8 cellular contexts compared by ENCODE assay signal in genomic region chr16:89864421-89864820, GRCh38. TPM values are rescaled to one million over a fixed set of nuclear protein-coding genes. Genes with fewer than 3 reads are reported as not detected.
DNase-seq lines count a peak whose midpoint lies in the region; ATAC-seq and TF ChIP-seq lines count a peak whose summit lies in the region.

No MANE protein-coding gene starts in this region.

- H3K27me3 ChIP-seq in left lung = no peaks in the 10 kb centered on the region

- no peak overlapping the region for H3K4me3 Mint-ChIP-seq in stimulated activated naive CD8-positive, alpha-beta T cell treated with anti-CD3 and anti-CD28 coated beads, Interleukin-15, Interleukin-2, amounts not matched to agents 100 ng/mL and 50 ng/mL, for 24 hours
- peak overlapping the region; percentile 55 for H3K4me3 Mint-ChIP-seq in activated T-helper 1 cell treated with anti-CD3 and anti-CD28 coated beads, Interleukin-12 subunit alpha, Interleukin-12 subunit beta, Interleukin-2, Interleukin-4 antibody, amounts not matched to agents 30 ng/mL and 10 ng/mL and 1 ng/mL, durations not matched to agents 14 hours and 24 hours and 36 hours

- no peak for DNase-seq in stimulated activated naive CD8-positive, alpha-beta T cell treated with anti-CD3 and anti-CD28 coated beads, Interleukin-15, Interleukin-2, amounts not matched to agents 100 U/mL and 50 U/mL, for 24 hours
- DNase-seq in activated T-helper 1 cell treated with anti-CD3 and anti-CD28 coated beads, Interleukin-12 subunit alpha, Interleukin-12 subunit beta, Interleukin-2, Interleukin-4 antibody, amounts not matched to agents 30 ng/mL and 10 ng/mL and 1 ng/mL, durations not matched to agents 14 hours and 24 hours and 36 hours (ENCODE audit: low spot score) = no peak
- DNase-seq in left lung = no peak
- no peak for DNase-seq in NCI-H1436 (lab: John Stamatoyannopoulos, UW)
- no peak for DNase-seq in D341Med (ENCODE audit: low spot score)

- no peak for TF ChIP-seq CTCF in left lung (IDR thresholded peaks at IDR 0.05)

- peaks cover 1% of the 10 kb centered on the region for H3K36me3 Mint-ChIP-seq in stimulated activated naive CD8-positive, alpha-beta T cell treated with anti-CD3 and anti-CD28 coated beads, Interleukin-15, Interleukin-2, amounts not matched to agents 100 ng/mL and 50 ng/mL, for 24 hours (ENCODE audit: low read depth)
- H3K36me3 Mint-ChIP-seq in activated T-helper 1 cell treated with anti-CD3 and anti-CD28 coated beads, Interleukin-12 subunit alpha, Interleukin-12 subunit beta, Interleukin-2, Interleukin-4 antibody, amounts not matched to agents 30 ng/mL and 10 ng/mL and 1 ng/mL, durations not matched to agents 14 hours and 24 hours and 36 hours (ENCODE audit: low read depth) = peaks cover 11% of the 10 kb centered on the region

- H3K27me3 Mint-ChIP-seq in stimulated activated naive CD8-positive, alpha-beta T cell treated with anti-CD3 and anti-CD28 coated beads, Interleukin-15, Interleukin-2, amounts not matched to agents 100 ng/mL and 50 ng/mL, for 24 hours = no peaks in the 10 kb centered on the region
- H3K27me3 Mint-ChIP-seq in activated T-helper 1 cell treated with anti-CD3 and anti-CD28 coated beads, Interleukin-12 subunit alpha, Interleukin-12 subunit beta, Interleukin-2, Interleukin-4 antibody, amounts not matched to agents 30 ng/mL and 10 ng/mL and 1 ng/mL, durations not matched to agents 14 hours and 24 hours and 36 hours (ENCODE audit: insufficient read depth) = no peaks in the 10 kb centered on the region

- peaks cover 0 to 10% of the 10 kb centered on the region in 2 donors for H3K9me3 ChIP-seq in left lung

- no peaks in the 10 kb centered on the region for H3K36me3 ChIP-seq in left lung

- peaks cover 11 to 30% of the 10 kb centered on the region in 2 donors for H3K4me1 ChIP-seq in left lung

- H3K27ac ChIP-seq in left lung = peak overlapping the region; percentile 75 to 85

- H3K4me3 ChIP-seq in left lung = no peak overlapping the region

- no peak for ATAC-seq in stimulated activated naive CD8-positive, alpha-beta T cell treated with anti-CD3 and anti-CD28 coated beads, Interleukin-15, Interleukin-2, amounts not matched to agents 100 U/mL and 50 U/mL, for 24 hours
- ATAC-seq in left lung = no peak
- no peak for ATAC-seq in HG03097 (IDR thresholded peaks at IDR 0.05; ENCODE audit: low FRiP score, unreplicated experiment)
- ATAC-seq in GM18907 (IDR thresholded peaks at IDR 0.05; ENCODE audit: unreplicated experiment) = no peak

- no peaks in the 10 kb centered on the region for H3K9me3 Mint-ChIP-seq in stimulated activated naive CD8-positive, alpha-beta T cell treated with anti-CD3 and anti-CD28 coated beads, Interleukin-15, Interleukin-2, amounts not matched to agents 100 ng/mL and 50 ng/mL, for 24 hours
- H3K9me3 Mint-ChIP-seq in activated T-helper 1 cell treated with anti-CD3 and anti-CD28 coated beads, Interleukin-12 subunit alpha, Interleukin-12 subunit beta, Interleukin-2, Interleukin-4 antibody, amounts not matched to agents 30 ng/mL and 10 ng/mL and 1 ng/mL, durations not matched to agents 14 hours and 24 hours and 36 hours = no peaks in the 10 kb centered on the region

- H3K27ac Mint-ChIP-seq in stimulated activated naive CD8-positive, alpha-beta T cell treated with anti-CD3 and anti-CD28 coated beads, Interleukin-15, Interleukin-2, amounts not matched to agents 100 ng/mL and 50 ng/mL, for 24 hours = peak overlapping the region; percentile 61
- peak overlapping the region; percentile 97 for H3K27ac Mint-ChIP-seq in activated T-helper 1 cell treated with anti-CD3 and anti-CD28 coated beads, Interleukin-12 subunit alpha, Interleukin-12 subunit beta, Interleukin-2, Interleukin-4 antibody, amounts not matched to agents 30 ng/mL and 10 ng/mL and 1 ng/mL, durations not matched to agents 14 hours and 24 hours and 36 hours

- intact Hi-C loops in activated T-helper 1 cell treated with anti-CD3 and anti-CD28 coated beads, Interleukin-12 subunit alpha, Interleukin-12 subunit beta, Interleukin-2, Interleukin-4 antibody, amounts not matched to agents 30 ng/mL and 10 ng/mL and 1 ng/mL, durations not matched to agents 14 hours and 24 hours and 36 hours (cut with micrococcal nuclease) = loop anchor here (1.0 kb wide), 1 partner anchor 9 kb away; the partner anchor contains the start of gene TCF25
- intact Hi-C loops in left lung (cut with DNase I) = loop anchor here (5.0 to 10.0 kb wide), 2 partner anchors 110 to 152 kb away; no protein-coding TSS in a partner anchor

- peaks cover 32% of the 10 kb centered on the region for H3K4me1 Mint-ChIP-seq in stimulated activated naive CD8-positive, alpha-beta T cell treated with anti-CD3 and anti-CD28 coated beads, Interleukin-15, Interleukin-2, amounts not matched to agents 100 ng/mL and 50 ng/mL, for 24 hours (ENCODE audit: low read depth)
- peaks cover 33% of the 10 kb centered on the region for H3K4me1 Mint-ChIP-seq in activated T-helper 1 cell treated with anti-CD3 and anti-CD28 coated beads, Interleukin-12 subunit alpha, Interleukin-12 subunit beta, Interleukin-2, Interleukin-4 antibody, amounts not matched to agents 30 ng/mL and 10 ng/mL and 1 ng/mL, durations not matched to agents 14 hours and 24 hours and 36 hours (ENCODE audit: low read depth)

RNA-seq across cellular contexts. Expression of gene TCF25, which starts 9.0 kb away (rescaled TPM):
- 189 and 201 TPM in 2 replicates for total RNA-seq in activated T-helper 1 cell treated with anti-CD3 and anti-CD28 coated beads, Interleukin-12 subunit alpha, Interleukin-12 subunit beta, Interleukin-2, Interleukin-4 antibody, amounts not matched to agents 30 ng/mL and 10 ng/mL and 1 ng/mL, durations not matched to agents 14 hours and 24 hours and 36 hours
- total RNA-seq in left lung = 100 to 1,000 TPM; 148 to 165 TPM

RNA-seq across cellular contexts. Expression of gene SPIRE2, which starts 36.1 kb away (rescaled TPM):
- 1.5 and 2.7 TPM in 2 replicates for total RNA-seq in activated T-helper 1 cell treated with anti-CD3 and anti-CD28 coated beads, Interleukin-12 subunit alpha, Interleukin-12 subunit beta, Interleukin-2, Interleukin-4 antibody, amounts not matched to agents 30 ng/mL and 10 ng/mL and 1 ng/mL, durations not matched to agents 14 hours and 24 hours and 36 hours
- 10 to 100 TPM in 1 of 2 donors, 1 to 10 TPM in 1; 9.1 to 12.3 TPM for total RNA-seq in left lung

RNA-seq across cellular contexts. Expression of gene FANCA, which starts 48.0 kb away (rescaled TPM):
- 210 and 221 TPM in 2 replicates for total RNA-seq in activated T-helper 1 cell treated with anti-CD3 and anti-CD28 coated beads, Interleukin-12 subunit alpha, Interleukin-12 subunit beta, Interleukin-2, Interleukin-4 antibody, amounts not matched to agents 30 ng/mL and 10 ng/mL and 1 ng/mL, durations not matched to agents 14 hours and 24 hours and 36 hours
- total RNA-seq in left lung = 10 to 100 TPM; 17.1 to 25.9 TPM

RNA-seq across cellular contexts. Expression of gene MC1R, which starts 54.2 kb away (rescaled TPM):
- 5.5 and 5.6 TPM in 2 replicates for total RNA-seq in activated T-helper 1 cell treated with anti-CD3 and anti-CD28 coated beads, Interleukin-12 subunit alpha, Interleukin-12 subunit beta, Interleukin-2, Interleukin-4 antibody, amounts not matched to agents 30 ng/mL and 10 ng/mL and 1 ng/mL, durations not matched to agents 14 hours and 24 hours and 36 hours
- total RNA-seq in left lung = 1 to 10 TPM; 3.5 to 3.9 TPM

RNA-seq across cellular contexts. Expression of gene TUBB3, which starts 58.7 kb away (rescaled TPM):
- total RNA-seq in activated T-helper 1 cell treated with anti-CD3 and anti-CD28 coated beads, Interleukin-12 subunit alpha, Interleukin-12 subunit beta, Interleukin-2, Interleukin-4 antibody, amounts not matched to agents 30 ng/mL and 10 ng/mL and 1 ng/mL, durations not matched to agents 14 hours and 24 hours and 36 hours = 2.0 and 2.6 TPM in 2 replicates
- total RNA-seq in left lung = 10 to 100 TPM; 17.4 to 54.2 TPM
